ENCODE assay signal across 11 cellular contexts in the genomic region with DNA sequence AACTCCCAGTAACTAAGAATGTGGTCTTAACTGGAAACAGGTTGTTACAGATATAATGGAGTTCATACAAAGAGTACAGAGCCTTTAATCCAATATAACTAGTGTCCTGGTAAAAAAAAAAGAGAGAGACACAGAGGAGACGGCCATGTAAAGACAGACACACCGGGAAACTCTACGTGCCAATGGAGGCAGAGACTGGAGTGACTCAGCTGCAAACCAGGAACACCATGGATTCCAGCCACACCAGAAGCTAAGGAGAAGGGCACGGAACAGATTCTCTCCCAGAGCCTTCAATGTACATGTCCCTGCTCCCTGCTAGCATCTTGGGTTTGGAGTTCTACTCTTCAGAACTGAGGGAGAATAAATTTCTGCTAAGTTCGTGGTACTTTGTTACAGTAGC. TPM values are rescaled to one million over a fixed set of nuclear protein-coding genes. Genes with fewer than 3 reads are reported as not detected.
A peak's percentile ranks its signal among the peaks of the same experiment; 100 is the strongest.
DNase-seq lines count a peak whose midpoint lies in the region; ATAC-seq and TF ChIP-seq lines count a peak whose summit lies in the region.
"Had no signal": no experiment of that assay in that cellular context is flagged by ENCODE, and none has a peak within 500 bp of the region (broad histone marks: within the 10 kb centered on the region; RNA-seq: fewer than 3 reads in every experiment).

No MANE protein-coding gene starts in this region.

- H3K36me3 Mint-ChIP-seq in H9 (ENCODE audit: insufficient read depth in 1 of 3, low read depth in 3 of 3): peaks cover 36 to 39% (median 36%) of the 10 kb centered on the region in 3 experiments

- H3K14ac ChIP-seq in H9 (ENCODE audit: insufficient read depth, low read length) (no peak overlapping the region), mesenchymal stem cell (ENCODE audit: low read length in 2 of 2) (no peak overlapping the region)

- H2BK120ac ChIP-seq in H9 (ENCODE audit: low read depth, low read length, poor library complexity, severe bottlenecking) (no peak overlapping the region), mesenchymal stem cell (ENCODE audit: low read depth, low read length) (no peak overlapping the region)

- H4K8ac ChIP-seq in H9 (replicated peaks; ENCODE audit: insufficient read length, low read depth, low read length) (no peak overlapping the region), mesenchymal stem cell (ENCODE audit: low read length) (no peak overlapping the region)

- peak overlapping the region; percentile 13 to 74 (median 54); a peak in 3 of 7 replicates for H3K27ac Mint-ChIP-seq in H9

- peaks cover 9% of the 10 kb centered on the region for H3K23me2 ChIP-seq in H9 (ENCODE audit: insufficient read length, low read depth, low read length, poor library complexity, severe bottlenecking)

- no peak overlapping the region for H2AFZ ChIP-seq in H9 (ENCODE audit: low read length)
- no peak overlapping the region for H2AFZ ChIP-seq in mesenchymal stem cell (ENCODE audit: low read depth, low read length)

- no peak overlapping the region for H4K91ac ChIP-seq in H9 (ENCODE audit: insufficient read length, low read depth, low read length)
- no peak overlapping the region for H4K91ac ChIP-seq in mesenchymal stem cell (ENCODE audit: low read length)

- no peak overlapping the region for H3K18ac ChIP-seq in H9 (ENCODE audit: insufficient read length, low read depth, low read length)
- H3K18ac ChIP-seq in mesenchymal stem cell (ENCODE audit: low read depth in 1 of 2, low read length in 2 of 2): no peak overlapping the region

- peaks cover 4% of the 10 kb centered on the region for H3K79me1 ChIP-seq in H9 (ENCODE audit: insufficient read depth, low read depth, low read length, poor library complexity, severe bottlenecking)
- no peaks in the 10 kb centered on the region for H3K79me1 ChIP-seq in mesenchymal stem cell (replicated peaks; ENCODE audit: low read length, poor library complexity, severe bottlenecking)

- H3K4me1 ChIP-seq in BLaER1 treated with 17β-estradiol and CSF1 and Interleukin-3, amounts not matched to agents 10 nM and 100 nM: peaks cover 15 to 19% (median 16%) of the 10 kb centered on the region in 10 experiments
- no peaks in the 10 kb centered on the region for H3K4me1 ChIP-seq in H9 (ENCODE audit: insufficient read depth, low read length)
- H3K4me1 ChIP-seq in mesenchymal stem cell (ENCODE audit: control insufficient read depth, insufficient read depth, low read depth, low read length): peaks cover 2% of the 10 kb centered on the region

- no peak overlapping the region for H2AK5ac ChIP-seq in H9 (ENCODE audit: insufficient read length, low read length)
- no peak overlapping the region for H2AK5ac ChIP-seq in mesenchymal stem cell (ENCODE audit: low read length, severe bottlenecking)

- DNase-seq in H9 (no peak), astrocyte of the hippocampus (ENCODE audit: low read depth, low spot score) (peak; percentile 76), mesenchymal stem cell (peak; percentile 75), NCI-H1105 treated with DMSO at 0.1 percent for 48 hours (lab: John Stamatoyannopoulos, UW) (no peak)
- DNase-seq in stimulated activated CD4-positive, alpha-beta T cell treated with anti-CD3 and anti-CD28 coated beads, Interleukin-2, amount 100 ng/mL, for 24 hours: no peak
- DNase-seq: NCI-H2081 had no signal

- H3K56ac ChIP-seq in H9 (ENCODE audit: insufficient read length, low read depth, low read length): no peak overlapping the region

- no peak overlapping the region for H3K27ac ChIP-seq in BLaER1 treated with 17β-estradiol and CSF1 and Interleukin-3, amounts not matched to agents 10 nM and 100 nM
- H3K27ac ChIP-seq in H9 (ENCODE audit: insufficient read length, low read depth, low read length) (no peak overlapping the region), mesenchymal stem cell (ENCODE audit: low read length, poor library complexity, severe bottlenecking) (peak overlapping the region; percentile 4)

- peaks cover 61% of the 10 kb centered on the region for H3K79me2 ChIP-seq in H9 (ENCODE audit: insufficient read depth, low read length)

- peak overlapping the region in 5 of 10 experiments; percentile 83 to 97 (median 85); a peak in 3 of 20 replicates for H3K4me3 ChIP-seq in BLaER1 treated with 17β-estradiol and CSF1 and Interleukin-3, amounts not matched to agents 10 nM and 100 nM
- H3K4me3 ChIP-seq in mesenchymal stem cell (ENCODE audit: insufficient read depth in 1 of 2, low read depth in 1 of 2, low read length in 2 of 2): peak overlapping the region in 1 of 2 experiments; percentile 74

- no peaks in the 10 kb centered on the region for H3K27me3 ChIP-seq in BLaER1 treated with 17β-estradiol and CSF1 and Interleukin-3, amounts not matched to agents 10 nM and 100 nM
- H3K27me3 ChIP-seq in H9 (ENCODE audit: insufficient read depth, low read length): no peaks in the 10 kb centered on the region
- no peaks in the 10 kb centered on the region for H3K27me3 ChIP-seq in mesenchymal stem cell (ENCODE audit: control insufficient read depth in 1 of 2, insufficient read depth in 1 of 2, low read length in 2 of 2)

- peak overlapping the region; percentile 80 to 98 (median 93); a peak in 21 of 22 replicates for H3K4me2 ChIP-seq in BLaER1 treated with 17β-estradiol and CSF1 and Interleukin-3, amounts not matched to agents 10 nM and 100 nM
- H3K4me2 ChIP-seq in H9 (ENCODE audit: insufficient read depth, insufficient read length, low read length): no peak overlapping the region
- H3K4me2 ChIP-seq in mesenchymal stem cell (ENCODE audit: low read length, poor library complexity, severe bottlenecking): no peak overlapping the region

- H2BK20ac ChIP-seq in H9 (ENCODE audit: low read depth, low read length, poor library complexity, severe bottlenecking): no peak overlapping the region

- H3K9ac ChIP-seq in BLaER1 treated with 17β-estradiol and CSF1 and Interleukin-3, amounts not matched to agents 10 nM and 100 nM: no peak overlapping the region; a peak in 1 of 22 replicates
- no peak overlapping the region for H3K9ac ChIP-seq in H9 (ENCODE audit: extremely low read depth, insufficient read length, low read length)
- peak overlapping the region; percentile 95 for H3K9ac ChIP-seq in mesenchymal stem cell (ENCODE audit: low read length)

- peaks cover 0 to 23% (median 10%) of the 10 kb centered on the region in 11 experiments; a peak in 11 of 22 replicates for H3K9me3 ChIP-seq in BLaER1 treated with 17β-estradiol and CSF1 and Interleukin-3, amounts not matched to agents 10 nM and 100 nM (replicated peaks in 1 of 11)
- H3K9me3 ChIP-seq in H9 (ENCODE audit: control insufficient read depth, low read depth, low read length): no peaks in the 10 kb centered on the region
- H3K9me3 ChIP-seq in mesenchymal stem cell (ENCODE audit: control insufficient read depth, low read length): no peaks in the 10 kb centered on the region

- no CpG with 5 or more reads among the region's 5 CpGs for WGBS in H9 (ENCODE audit: extremely low coverage, insufficient read length, low lambda C conversion rate)
- 76% methylated on average over 3 of the region's 5 CpGs for WGBS in mesenchymal stem cell

- no peaks in the 10 kb centered on the region for H3K27me3 Mint-ChIP-seq in H9 (ENCODE audit: low read depth)

- H2BK5ac ChIP-seq in H9 (ENCODE audit: insufficient read length, low read length) (no peak overlapping the region), mesenchymal stem cell (ENCODE audit: low read depth, low read length, poor library complexity, severe bottlenecking) (no peak overlapping the region)

- H3K4me1 Mint-ChIP-seq in H9: peaks cover 23 to 27% of the 10 kb centered on the region in 2 experiments

- H2BK15ac ChIP-seq in H9 (ENCODE audit: low read depth, low read length) (no peak overlapping the region), mesenchymal stem cell (ENCODE audit: low read depth, poor library complexity, severe bottlenecking) (no peak overlapping the region)

- ATAC-seq in HG02938 (IDR thresholded peaks at IDR 0.05; ENCODE audit: unreplicated experiment) (no peak), GM18861 (IDR thresholded peaks at IDR 0.05; ENCODE audit: unreplicated experiment) (no peak)

- H3K23ac ChIP-seq in H9 (ENCODE audit: insufficient read length, low read depth, low read length) (no peak overlapping the region), mesenchymal stem cell (ENCODE audit: low read length in 2 of 2) (no peak overlapping the region)

- H4K5ac ChIP-seq in H9 (ENCODE audit: insufficient read length, low read depth, low read length): no peak overlapping the region

- peaks cover 42 to 88% (median 71%) of the 10 kb centered on the region in 11 experiments; a peak in 21 of 22 replicates for H4K20me1 ChIP-seq in BLaER1 treated with 17β-estradiol and CSF1 and Interleukin-3, amounts not matched to agents 10 nM and 100 nM
- H4K20me1 ChIP-seq in H9 (ENCODE audit: control insufficient read depth, insufficient read depth, insufficient read length): no peaks in the 10 kb centered on the region

- H3T11ph ChIP-seq in H9 (ENCODE audit: low read length): no peak overlapping the region

- H2BK12ac ChIP-seq in H9 (ENCODE audit: insufficient read length, low read depth, low read length) (no peak overlapping the region), mesenchymal stem cell (ENCODE audit: low read length in 2 of 2) (no peak overlapping the region)

- H3K4ac ChIP-seq in H9 (ENCODE audit: low read depth, low read length) (no peak overlapping the region), mesenchymal stem cell (ENCODE audit: low read depth in 1 of 2, low read length in 2 of 2) (no peak overlapping the region)

- H3K36me3 ChIP-seq in BLaER1 treated with 17β-estradiol and CSF1 and Interleukin-3, amounts not matched to agents 10 nM and 100 nM: peaks cover 11 to 62% (median 54%) of the 10 kb centered on the region in 11 experiments; a peak in 21 of 22 replicates
- H3K36me3 ChIP-seq in mesenchymal stem cell (ENCODE audit: control insufficient read depth in 1 of 2, insufficient read depth in 2 of 2, low read depth in 1 of 2, low read length in 2 of 2): peaks cover 0 to 22% of the 10 kb centered on the region in 2 experiments

- TF ChIP-seq CTCF in H9 (conservative IDR thresholded peaks at IDR 0.05): no peak

- no peaks in the 10 kb centered on the region for H3K9me3 Mint-ChIP-seq in H9

- H3K4me3 Mint-ChIP-seq in H9: peak overlapping the region; percentile 28 to 100; a peak in 4 of 5 replicates

RNA-seq across cellular contexts. Expression of gene RNF168, which starts 4.5 kb away (rescaled TPM):
- 64.6 and 65.5 TPM in 2 replicates for total RNA-seq in H9 (2021)
- 14.6 TPM for polyA plus RNA-seq in mesenchymal stem cell (2013, experiment 1 of 2)
- polyA plus RNA-seq in mesenchymal stem cell (2013, experiment 2 of 2): 14.1 TPM

RNA-seq across cellular contexts. Expression of gene SMCO1, which starts 16.1 kb away (rescaled TPM):
- total RNA-seq in H9 (2021): not detected in 2 replicates
- not detected for polyA plus RNA-seq in mesenchymal stem cell (2013, experiment 1 of 2)
- not detected for polyA plus RNA-seq in mesenchymal stem cell (2013, experiment 2 of 2)
- total RNA-seq: urinary bladder had no signal
- polyA plus RNA-seq: adipose tissue, urinary bladder had no signal

Comparison
In these comparisons a context has a peak if more than half of its experiments do, and no peak if none do; other contexts are left out.
1. H3K4me2 ChIP-seq: peak in BLaER1 treated with 17β-estradiol and CSF1 and Interleukin-3, amounts not matched to agents 10 nM and 100 nM (11 of 11); none in H9 (single experiment) and mesenchymal stem cell (single experiment).
2. DNase-seq: peak in astrocyte of the hippocampus (single experiment) and mesenchymal stem cell (single experiment); none in H9 (single experiment), stimulated activated CD4-positive, alpha-beta T cell treated with anti-CD3 and anti-CD28 coated beads, Interleukin-2, amount 100 ng/mL, for 24 hours (0 of 2) and NCI-H1105 treated with DMSO at 0.1 percent for 48 hours (single experiment).